Comparison of ENCODE assay signal across 8 cellular contexts in the genomic region with DNA sequence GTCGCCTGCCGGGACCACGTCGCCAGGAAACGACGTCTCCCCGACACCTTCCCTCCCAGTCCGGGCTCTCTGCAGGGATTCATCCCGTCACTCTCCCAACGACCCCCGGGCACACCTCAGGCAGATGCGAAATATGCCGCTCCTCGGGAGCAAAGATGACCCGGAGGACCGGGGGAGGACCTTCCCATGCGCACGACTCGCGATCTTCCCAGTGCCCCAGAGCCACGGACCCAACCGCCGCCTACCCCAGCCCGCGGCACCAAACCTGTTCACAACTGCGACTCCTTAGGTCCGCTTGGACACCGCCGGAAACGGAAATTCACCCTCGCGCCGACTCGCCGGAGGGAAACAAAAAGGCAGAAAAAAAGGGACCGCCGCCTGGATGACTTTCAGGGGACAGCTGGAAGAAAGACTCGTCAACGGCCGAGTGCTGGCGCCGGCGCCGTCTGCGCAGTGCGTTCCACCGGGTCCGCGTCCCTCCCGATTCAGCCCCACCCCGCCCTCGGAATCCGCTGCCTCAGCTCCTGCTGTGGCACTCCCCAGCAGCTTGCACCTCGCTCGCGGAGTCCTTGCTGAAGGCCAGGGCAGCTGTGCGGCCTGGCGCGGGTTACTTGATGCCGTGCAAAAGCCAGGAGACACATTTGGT. TPM values are rescaled to one million over a fixed set of nuclear protein-coding genes. Genes with fewer than 3 reads are reported as not detected.
DNase-seq lines count a peak whose midpoint lies in the region; ATAC-seq and TF ChIP-seq lines count a peak whose summit lies in the region.
"Not testable (repeated sequence)": the region's sequence is repeated elsewhere in the genome, so short reads cannot be mapped to it uniquely, and the experiment has no call there.

No MANE protein-coding gene starts in this region.

- TF ChIP-seq CTCF in endothelial cell (IDR thresholded peaks at IDR 0.05; ENCODE audit: unreplicated experiment), result not testable (repeated sequence)

- 0% methylated on average over 25 to 29 of the region's 60 CpGs for WGBS in mesodermal cell (ENCODE audit: insufficient coverage in 2 of 2), 2 experiments

- not testable (repeated sequence) for H3K36me3 ChIP-seq in NT2/D1 (ENCODE audit: insufficient read depth, insufficient read length, low read length); mesodermal cell (ENCODE audit: control insufficient read depth, insufficient read depth, low read length)

- H3K9ac ChIP-seq in NT2/D1 (ENCODE audit: insufficient read length, low read depth), result peak overlapping the region; percentile 85

- H3K27ac ChIP-seq in mesodermal cell (ENCODE audit: low read depth, low read length, severe bottlenecking), result peak overlapping the region; percentile 81

- H3K4me1 Mint-ChIP-seq in endothelial cell (ENCODE audit: unreplicated experiment), result not testable (repeated sequence)

- not testable (repeated sequence) for H3K27me3 ChIP-seq in NT2/D1 (ENCODE audit: insufficient read depth, insufficient read length)

- H3K4me3 Mint-ChIP-seq in endothelial cell (ENCODE audit: unreplicated experiment), result peak overlapping the region; percentile 99

- peak; percentile 85 for ATAC-seq in GM21423 (IDR thresholded peaks at IDR 0.05; ENCODE audit: unreplicated experiment)

- DNase-seq in COLO829 (ENCODE audit: low spot score) (peak; percentile 13), HUDEP-2 (lab: John Stamatoyannopoulos, UW; ENCODE audit: unreplicated experiment in 76 of 76) (peak in 75 of 76 experiments; percentile 23 to 90 (median 75)), NT2/D1 (ENCODE audit: low read depth, low spot score) (peak; percentile 48), endothelial cell (ENCODE audit: low spot score) (peak; percentile 77)
- DNase-seq in activated CD8-positive, alpha-beta memory T cell treated with anti-CD3 and anti-CD28 coated beads, Interleukin-2, amount 50 U/mL, for 4 hours, result peak; percentile 68
- peak; percentile 51 for DNase-seq in stimulated activated CD8-positive, alpha-beta memory T cell treated with anti-CD3 and anti-CD28 coated beads, Interleukin-15, amount 100 ng/mL, for 1 hour (ENCODE audit: low read depth)

- H3K4me1 ChIP-seq in NT2/D1 (ENCODE audit: insufficient read depth, insufficient read length); mesodermal cell (ENCODE audit: control insufficient read depth, insufficient read depth, low read length, poor library complexity, severe bottlenecking): not testable (repeated sequence)

- not testable (repeated sequence) for H3K9me3 ChIP-seq in NT2/D1 (ENCODE audit: insufficient read depth, low read length); mesodermal cell (ENCODE audit: control insufficient read depth, low read length)

- peak overlapping the region; percentile 58 for H3K4me3 ChIP-seq in NT2/D1 (ENCODE audit: insufficient read length, low read depth)
- H3K4me3 ChIP-seq in mesodermal cell (ENCODE audit: extremely low read depth, insufficient read depth, low read length, poor library complexity, severe bottlenecking), result peak overlapping the region; percentile 61

- H3K9me3 Mint-ChIP-seq in endothelial cell (ENCODE audit: unreplicated experiment), result not testable (repeated sequence)

- not testable (repeated sequence) for H3K36me3 Mint-ChIP-seq in endothelial cell (ENCODE audit: low read depth, unreplicated experiment)

- peak overlapping the region; percentile 98 for H3K27ac Mint-ChIP-seq in endothelial cell (ENCODE audit: unreplicated experiment)

- not testable (repeated sequence) for H3K27me3 Mint-ChIP-seq in endothelial cell (ENCODE audit: unreplicated experiment)

RNA-seq across cellular contexts. Expression of a gene that starts 29.9 kb away (rescaled TPM):
- total RNA-seq in endothelial cell (ENCODE audit: unreplicated experiment), result 7.8 TPM
- 5.6 TPM for polyA plus RNA-seq in mesodermal cell (2013, experiment 1 of 2)
- 4.8 TPM for polyA plus RNA-seq in mesodermal cell (2013, experiment 2 of 2)

Comparison
In these comparisons a context has a peak if more than half of its experiments do, and no peak if none do; other contexts are left out.
1. Peak in every context shown above with its lines: DNase-seq, ATAC-seq, H3K4me3 ChIP-seq and H3K27ac ChIP-seq.
2. DNase-seq: peak in every context shown above with its lines; median percentile 77 in endothelial cell; 75 in HUDEP-2; 68 in activated CD8-positive, alpha-beta memory T cell treated with anti-CD3 and anti-CD28 coated beads, Interleukin-2, amount 50 U/mL, for 4 hours; 51 in stimulated activated CD8-positive, alpha-beta memory T cell treated with anti-CD3 and anti-CD28 coated beads, Interleukin-15, amount 100 ng/mL, for 1 hour; 48 in NT2/D1; 13 in COLO829.